In genomic region chr4:1112821-1113182, GRCh38 we compare ENCODE assay signal across 11 cellular contexts. TPM values are rescaled to one million over a fixed set of nuclear protein-coding genes. Genes with fewer than 3 reads are reported as not detected.
"Had no signal": no experiment of that assay in that cellular context is flagged by ENCODE, and none has a peak within 500 bp of the region (broad histone marks: within the 10 kb centered on the region; RNA-seq: fewer than 3 reads in every experiment).

No MANE protein-coding gene starts in this region.

- H3K27ac Mint-ChIP-seq: H9, IgD-negative memory B cell had no signal

- ATAC-seq: HepG2 had no signal

- H3K4me1 Mint-ChIP-seq: IgD-negative memory B cell had no signal

- H3K4me3 Mint-ChIP-seq: IgD-negative memory B cell had no signal

- FAIRE-seq: HepG2, K562 had no signal

- H3K4me3 ChIP-seq: K562 had no signal

- H3K9me3 Mint-ChIP-seq: H9, IgD-negative memory B cell had no signal

- DNase-seq: GOT3, HCEC 1CT, KG1 had no signal

- H3K36me3 Mint-ChIP-seq: IgD-negative memory B cell had no signal

- H3K27ac ChIP-seq: GM23248, HL-60 had no signal

RNA-seq across cellular contexts. Expression of gene RNF212, which starts 0.6 kb away (rescaled TPM):
- total RNA-seq: H4, HepG2, HT1080, K562 had no signal
- polyA plus RNA-seq: HepG2 had no signal

RNA-seq across cellular contexts. Expression of gene SPON2, which starts 59.6 kb away (rescaled TPM):
- total RNA-seq: HT1080 had no signal
